Comparison of ENCODE assay signal across 1 cellular context in genomic region chr13:94079876-94080275, GRCh38.
A peak's percentile ranks its signal among the peaks of the same experiment; 100 is the strongest.
TF ChIP-seq lines count a peak whose summit lies in the region.

No MANE protein-coding gene starts in this region.

TF ChIP-seq in SK-N-SH, 30 proteins besides CTCF, POLR2A, EP300 and RAD21 (continued from another document):
- no peak for TF ChIP-seq NRF1 (IDR thresholded peaks at IDR 0.05; ENCODE audit: low read depth, low read length)
- TF ChIP-seq SIN3A (IDR thresholded peaks at IDR 0.05; ENCODE audit: borderline replicate concordance, low read depth, low read length) = no peak
- no peak for TF ChIP-seq EZH2phosphoT487 (IDR thresholded peaks at IDR 0.05; ENCODE audit: borderline replicate concordance, low read depth)
- peak; percentile 62 for TF ChIP-seq JUND (IDR thresholded peaks at IDR 0.05)
- TF ChIP-seq SMC3 (IDR thresholded peaks at IDR 0.05; ENCODE audit: low read depth, low read length) = no peak
- no peak for TF ChIP-seq MEF2A (IDR thresholded peaks at IDR 0.05; ENCODE audit: borderline replicate concordance, low read depth)
- TF ChIP-seq USF1 (IDR thresholded peaks at IDR 0.05; ENCODE audit: borderline replicate concordance, low read depth) = no peak
- TF ChIP-seq REST (IDR thresholded peaks at IDR 0.05; ENCODE audit: low read depth, low read length) = no peak
